ENCODE assay signal across 8 cellular contexts in genomic region chr6:27251672-27252251, GRCh38. TPM values are rescaled to one million over a fixed set of nuclear protein-coding genes. Genes with fewer than 3 reads are reported as not detected.
DNase-seq lines count a peak whose midpoint lies in the region; ATAC-seq and TF ChIP-seq lines count a peak whose summit lies in the region.

No MANE protein-coding gene starts in this region.

- peaks cover 59 to 66% of the 10 kb centered on the region in 2 donors for H3K27me3 ChIP-seq in stomach smooth muscle (ENCODE audit: control insufficient read depth in 1 of 2, insufficient read depth in 2 of 2, low read length in 2 of 2)

- DNase-seq in AG10803 (ENCODE audit: low read depth) (peak; percentile 25), NCI-H524 (lab: John Stamatoyannopoulos, UW) (peak; percentile 81 to 89), epithelial cell of prostate (ENCODE audit: low read depth, low spot score) (peak; percentile 85)
- DNase-seq in activated CD8-positive, alpha-beta memory T cell treated with anti-CD3 and anti-CD28 coated beads, Interleukin-2, amount 10 ng/mL, durations not matched to agents 7 days and 5 days, result peak; percentile 84
- no peak for DNase-seq in natural killer cell treated with Interleukin-12 subunit alpha and Interleukin-12 subunit beta and Interleukin-15 and Interleukin-18, amount 100 ng/mL, for 72 hours (ENCODE audit: low spot score)

- peak; percentile 30 for TF ChIP-seq CTCF in AG10803 (conservative IDR thresholded peaks at IDR 0.05; ENCODE audit: low read length)

- H3K9me3 Mint-ChIP-seq in activated CD8-positive, alpha-beta memory T cell treated with anti-CD3 and anti-CD28 coated beads, Interleukin-2, amount 10 ng/mL, durations not matched to agents 7 days and 5 days (ENCODE audit: low read depth), result no peaks in the 10 kb centered on the region
- no peaks in the 10 kb centered on the region for H3K9me3 Mint-ChIP-seq in natural killer cell treated with Interleukin-12 subunit alpha and Interleukin-12 subunit beta and Interleukin-15 and Interleukin-18, amount 100 ng/mL, for 72 hours

- H3K4me3 ChIP-seq in AG10803 (ENCODE audit: low read length) (peak overlapping the region; percentile 53), stomach smooth muscle (ENCODE audit: low read length in 2 of 2) (peak overlapping the region; percentile 48 to 68)

- H3K4me1 ChIP-seq in stomach smooth muscle (ENCODE audit: control insufficient read depth, insufficient read depth, low read length), result peaks cover 13% of the 10 kb centered on the region

- TF ChIP-seq POLR2A in GM18951 (IDR thresholded peaks at IDR 0.05; ENCODE audit: extremely low read depth, insufficient read depth, insufficient read length), result peak; percentile 52

- CTCF ChIA-PET in activated CD8-positive, alpha-beta memory T cell treated with anti-CD3 and anti-CD28 coated beads, Interleukin-2, amount 10 ng/mL, durations not matched to agents 7 days and 5 days (lab: Charles Lee), result interaction anchor here (0.8 to 1.6 kb wide), 6 partner anchors 9 to 302 kb away, joined by 3 to 7 read pairs (median 4); no protein-coding TSS in a partner anchor

- H3K27ac ChIP-seq in epithelial cell of prostate (peak overlapping the region; percentile 72), stomach smooth muscle (ENCODE audit: low read length) (no peak overlapping the region)

- H3K4me1 Mint-ChIP-seq in activated CD8-positive, alpha-beta memory T cell treated with anti-CD3 and anti-CD28 coated beads, Interleukin-2, amount 10 ng/mL, durations not matched to agents 7 days and 5 days, result peaks cover 7% of the 10 kb centered on the region
- H3K4me1 Mint-ChIP-seq in natural killer cell treated with Interleukin-12 subunit alpha and Interleukin-12 subunit beta and Interleukin-15 and Interleukin-18, amount 100 ng/mL, for 72 hours (ENCODE audit: low read depth in 2 of 2), result peaks cover 2 to 4% of the 10 kb centered on the region in 2 donors

- ATAC-seq in HG03139 (IDR thresholded peaks at IDR 0.05; ENCODE audit: unreplicated experiment), result peak; percentile 72
- ATAC-seq in activated CD8-positive, alpha-beta memory T cell treated with anti-CD3 and anti-CD28 coated beads, Interleukin-2, amount 10 ng/mL, durations not matched to agents 7 days and 5 days, result peak; percentile 92
- peak; percentile 81 to 90 for ATAC-seq in natural killer cell treated with Interleukin-12 subunit alpha and Interleukin-12 subunit beta and Interleukin-15 and Interleukin-18, amount 100 ng/mL, for 72 hours

- H3K36me3 Mint-ChIP-seq in activated CD8-positive, alpha-beta memory T cell treated with anti-CD3 and anti-CD28 coated beads, Interleukin-2, amount 10 ng/mL, durations not matched to agents 7 days and 5 days, result peaks cover 1% of the 10 kb centered on the region
- no peaks in the 10 kb centered on the region for H3K36me3 Mint-ChIP-seq in natural killer cell treated with Interleukin-12 subunit alpha and Interleukin-12 subunit beta and Interleukin-15 and Interleukin-18, amount 100 ng/mL, for 72 hours

- peak overlapping the region; percentile 80 for H3K4me3 Mint-ChIP-seq in activated CD8-positive, alpha-beta memory T cell treated with anti-CD3 and anti-CD28 coated beads, Interleukin-2, amount 10 ng/mL, durations not matched to agents 7 days and 5 days
- H3K4me3 Mint-ChIP-seq in natural killer cell treated with Interleukin-12 subunit alpha and Interleukin-12 subunit beta and Interleukin-15 and Interleukin-18, amount 100 ng/mL, for 72 hours, result peak overlapping the region; percentile 54

- H3K9ac ChIP-seq in stomach smooth muscle (ENCODE audit: low read length in 2 of 2), result no peak overlapping the region

- H3K27me3 Mint-ChIP-seq in activated CD8-positive, alpha-beta memory T cell treated with anti-CD3 and anti-CD28 coated beads, Interleukin-2, amount 10 ng/mL, durations not matched to agents 7 days and 5 days, result peaks cover 56% of the 10 kb centered on the region
- peaks cover 35 to 39% of the 10 kb centered on the region in 2 donors for H3K27me3 Mint-ChIP-seq in natural killer cell treated with Interleukin-12 subunit alpha and Interleukin-12 subunit beta and Interleukin-15 and Interleukin-18, amount 100 ng/mL, for 72 hours

- no peaks in the 10 kb centered on the region for H3K9me3 ChIP-seq in stomach smooth muscle (ENCODE audit: control insufficient read depth in 2 of 2, low read length in 2 of 2)

- no peak overlapping the region for H3K27ac Mint-ChIP-seq in activated CD8-positive, alpha-beta memory T cell treated with anti-CD3 and anti-CD28 coated beads, Interleukin-2, amount 10 ng/mL, durations not matched to agents 7 days and 5 days
- no peak overlapping the region for H3K27ac Mint-ChIP-seq in natural killer cell treated with Interleukin-12 subunit alpha and Interleukin-12 subunit beta and Interleukin-15 and Interleukin-18, amount 100 ng/mL, for 72 hours

- in situ Hi-C loops in GM18951 (cut with MboI; ENCODE audit: low sequenced_read_pairs, unreplicated experiment), result no loop called here

- H3K36me3 ChIP-seq in stomach smooth muscle (ENCODE audit: control insufficient read depth in 2 of 2, insufficient read depth in 2 of 2, low read length in 2 of 2), result no peaks in the 10 kb centered on the region

RNA-seq across cellular contexts. Expression of gene PRSS16, which starts 4.3 kb away (rescaled TPM):
- total RNA-seq in activated CD8-positive, alpha-beta memory T cell treated with anti-CD3 and anti-CD28 coated beads, Interleukin-2, amount 10 ng/mL, durations not matched to agents 7 days and 5 days, result under 1 TPM; 0.33 to 0.82 TPM
- total RNA-seq in natural killer cell treated with Interleukin-12 subunit alpha and Interleukin-12 subunit beta and Interleukin-15 and Interleukin-18, amount 100 ng/mL, for 72 hours, result not detected
